In the genomic region with DNA sequence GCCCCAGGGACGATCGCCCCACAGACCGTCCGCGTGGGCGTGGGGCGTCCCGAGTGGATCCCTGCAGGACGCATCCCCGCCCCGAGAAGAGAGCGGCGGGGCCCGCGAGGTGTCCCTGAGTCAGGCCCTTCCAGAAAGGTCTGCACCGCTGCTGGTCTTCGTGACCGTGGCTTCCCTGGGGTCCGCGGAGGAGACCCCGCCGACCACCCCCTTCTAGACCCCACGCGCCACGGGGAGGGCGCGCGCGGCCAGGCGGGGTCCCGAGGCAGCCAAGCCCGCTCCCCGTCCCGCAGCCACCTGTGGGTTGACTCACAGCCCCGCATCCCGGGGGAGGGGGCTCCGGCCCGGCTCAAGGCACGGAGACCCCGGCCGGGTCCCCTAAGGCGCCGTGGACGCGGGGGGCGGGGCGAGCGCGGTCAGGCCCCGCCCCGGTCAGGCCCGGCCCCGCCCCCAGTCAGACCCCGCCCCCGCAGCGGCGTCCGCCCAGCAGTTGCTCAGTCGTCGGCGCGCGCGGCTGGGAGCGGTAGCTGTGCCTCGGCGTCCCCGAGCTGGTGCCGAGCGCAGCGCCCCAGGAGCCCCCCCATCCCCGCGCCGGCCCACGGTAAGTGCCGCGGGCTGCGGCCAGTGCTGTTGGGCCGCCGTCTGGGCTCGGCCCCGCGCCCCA, we compare ENCODE assay signal across 8 cellular contexts. TPM values are rescaled to one million over a fixed set of nuclear protein-coding genes. Genes with fewer than 3 reads are reported as not detected.
DNase-seq lines count a peak whose midpoint lies in the region; ATAC-seq and TF ChIP-seq lines count a peak whose summit lies in the region.

A gene with protein sequence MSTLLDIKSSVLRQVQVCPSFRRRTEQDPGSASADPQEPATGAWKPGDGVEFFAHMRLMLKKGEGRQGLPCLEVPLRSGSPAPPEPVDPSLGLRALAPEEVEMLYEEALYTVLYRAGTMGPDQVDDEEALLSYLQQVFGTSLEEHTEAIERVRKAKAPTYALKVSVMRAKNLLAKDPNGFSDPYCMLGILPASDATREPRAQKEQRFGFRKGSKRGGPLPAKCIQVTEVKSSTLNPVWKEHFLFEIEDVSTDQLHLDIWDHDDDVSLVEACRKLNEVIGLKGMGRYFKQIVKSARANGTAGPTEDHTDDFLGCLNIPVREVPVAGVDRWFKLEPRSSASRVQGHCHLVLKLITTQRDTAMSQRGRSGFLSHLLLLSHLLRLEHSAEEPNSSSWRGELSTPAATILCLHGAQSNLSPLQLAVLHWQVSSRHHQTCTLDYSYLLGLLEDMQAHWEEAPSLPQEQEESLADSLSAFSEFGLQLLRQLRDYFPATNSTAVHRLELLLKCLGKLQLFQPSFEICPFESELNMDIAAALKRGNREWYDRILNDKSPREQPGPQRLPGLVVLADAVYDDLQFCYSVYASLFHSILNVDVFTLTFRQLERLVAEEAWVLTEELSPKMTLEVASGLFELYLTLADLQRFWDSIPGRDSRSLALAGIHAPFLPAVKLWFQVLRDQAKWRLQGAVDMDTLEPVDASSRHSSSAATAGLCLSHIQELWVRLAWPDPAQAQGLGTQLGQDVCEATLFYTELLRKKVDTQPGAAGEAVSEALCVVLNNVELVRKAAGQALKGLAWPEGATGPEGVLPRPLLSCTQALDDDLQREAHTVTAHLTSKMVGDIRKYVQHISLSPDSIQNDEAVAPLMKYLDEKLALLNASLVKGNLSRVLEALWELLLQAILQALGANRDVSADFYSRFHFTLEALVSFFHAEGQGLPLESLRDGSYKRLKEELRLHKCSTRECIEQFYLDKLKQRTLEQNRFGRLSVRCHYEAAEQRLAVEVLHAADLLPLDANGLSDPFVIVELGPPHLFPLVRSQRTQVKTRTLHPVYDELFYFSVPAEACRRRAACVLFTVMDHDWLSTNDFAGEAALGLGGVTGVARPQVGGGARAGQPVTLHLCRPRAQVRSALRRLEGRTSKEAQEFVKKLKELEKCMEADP (plus strand): TSS at position 497 of the 664 bp plus-strand sequence. CDS start 4,905 bp downstream, outside the sequence.

- DNase-seq in DMS53 (lab: John Stamatoyannopoulos, UW) (peak; percentile 76), DMS53 treated with DMSO at 0.1 percent for 48 hours (lab: John Stamatoyannopoulos, UW; ENCODE audit: unreplicated experiment) (no peak), WTC11 (ENCODE audit: low spot score) (peak; percentile 62), mucosa of descending colon (peak in 2 of 3 donors; percentile 57 to 70), upper lobe of right lung (no peak), sciatic nerve (ENCODE audit: low spot score) (no peak)
- peak; percentile 39 for DNase-seq in effector CD4-positive, alpha-beta T cell

- H3K36me3 ChIP-seq in mucosa of descending colon (ENCODE audit: low read depth): no peaks in the 10 kb centered on the region
- H3K36me3 ChIP-seq in upper lobe of right lung: no peaks in the 10 kb centered on the region

- H3K9me3 Mint-ChIP-seq in WTC11: no peaks in the 10 kb centered on the region

- ATAC-seq in WTC11 (peak; percentile 26), mucosa of descending colon (peak; percentile 79), upper lobe of right lung (peak; percentile 79), HG03571 (IDR thresholded peaks at IDR 0.05; ENCODE audit: unreplicated experiment) (no peak), sciatic nerve (no peak)

- H3K4me1 ChIP-seq in mucosa of descending colon (ENCODE audit: low read depth) (peaks cover 24% of the 10 kb centered on the region), upper lobe of right lung (peaks cover 32% of the 10 kb centered on the region)

- peak within 1 kb of the TSS; percentile 76 for H3K4me3 Mint-ChIP-seq in WTC11

- H3K27me3 ChIP-seq in upper lobe of right lung: peaks cover 55% of the 10 kb centered on the region

- intact Hi-C loops in mucosa of descending colon (cut with DNase I, micrococcal nuclease) (no loop called here), upper lobe of right lung (cut with DNase I) (no loop called here), sciatic nerve (cut with DNase I) (no loop called here)

- CTCF ChIA-PET in WTC11 (lab: Charles Lee): interaction anchor here (1.3 to 3.2 kb wide), 5 partner anchors 9 to 373 kb away, joined by 3 to 13 read pairs (median 6); partner anchors contain the start of gene MAPK8IP3

- H3K9me3 ChIP-seq in mucosa of descending colon (no peaks in the 10 kb centered on the region), upper lobe of right lung (no peaks in the 10 kb centered on the region)

- peaks cover 14% of the 10 kb centered on the region for H3K4me1 Mint-ChIP-seq in WTC11

- peak within 1 kb of the TSS; percentile 58 for H3K27ac ChIP-seq in upper lobe of right lung

- H3K4me3 ChIP-seq in mucosa of descending colon (no peak within 1 kb of the TSS), upper lobe of right lung (peak within 1 kb of the TSS; percentile 36)

- no peak within 1 kb of the TSS for H3K27ac Mint-ChIP-seq in WTC11

- TF ChIP-seq CTCF in WTC11 (IDR thresholded peaks at IDR 0.05) (no peak), mucosa of descending colon (IDR thresholded peaks at IDR 0.05) (no peak), upper lobe of right lung (IDR thresholded peaks at IDR 0.05) (no peak)

- POLR2A ChIA-PET in WTC11 (lab: Charles Lee): interaction anchor here (0.8 to 1.6 kb wide), 4 partner anchors 9 to 33 kb away, joined by 3 to 6 read pairs (median 6); partner anchors contain the start of gene UBE2I

- peaks cover 35% of the 10 kb centered on the region for H3K27me3 Mint-ChIP-seq in WTC11 (ENCODE audit: low read depth)

- no peaks in the 10 kb centered on the region for H3K36me3 Mint-ChIP-seq in WTC11

TF ChIP-seq in WTC11, 78 proteins besides CTCF, POLR2A, EP300 and RAD21:
- TF ChIP-seq ZNF219 (CRISPR knock-in tag; IDR thresholded peaks at IDR 0.05; ENCODE audit: borderline replicate concordance) (no peak), SP1 (CRISPR knock-in tag; conservative IDR thresholded peaks at IDR 0.05) (peak; percentile 63), NR3C1 (CRISPR knock-in tag; conservative IDR thresholded peaks at IDR 0.05; ENCODE audit: low read depth) (no peak), ZNF423 (CRISPR knock-in tag; IDR thresholded peaks at IDR 0.05) (no peak)
- TF ChIP-seq, protein P1, sequence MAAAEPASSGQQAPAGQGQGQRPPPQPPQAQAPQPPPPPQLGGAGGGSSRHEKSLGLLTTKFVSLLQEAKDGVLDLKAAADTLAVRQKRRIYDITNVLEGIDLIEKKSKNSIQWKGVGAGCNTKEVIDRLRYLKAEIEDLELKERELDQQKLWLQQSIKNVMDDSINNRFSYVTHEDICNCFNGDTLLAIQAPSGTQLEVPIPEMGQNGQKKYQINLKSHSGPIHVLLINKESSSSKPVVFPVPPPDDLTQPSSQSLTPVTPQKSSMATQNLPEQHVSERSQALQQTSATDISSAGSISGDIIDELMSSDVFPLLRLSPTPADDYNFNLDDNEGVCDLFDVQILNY (CRISPR knock-in tag; IDR thresholded peaks at IDR 0.05): peak; percentile 12; the same call in 1 of the 2 replicates

RNA-seq across cellular contexts. Expression of the gene that starts here (rescaled TPM):
- total RNA-seq in WTC11 (2021) (15.2 to 18.8 TPM (median 16.5 TPM) in 3 replicates), mucosa of descending colon (10 to 100 TPM in 1 of 3 donors, 1 to 10 TPM in 2; 5.6 to 14.6 (median 5.7) TPM), upper lobe of right lung (3.0 TPM), sciatic nerve (3.9 TPM)

Comparison
In these comparisons a context has a peak if more than half of its experiments do, and no peak if none do; other contexts are left out.
1. DNase-seq: peak in DMS53 (single experiment), WTC11 (single experiment), effector CD4-positive, alpha-beta T cell (single experiment) and mucosa of descending colon (2 of 3); none in DMS53 treated with DMSO at 0.1 percent for 48 hours (single experiment), upper lobe of right lung (single experiment) and sciatic nerve (single experiment).
2. ATAC-seq: peak in WTC11 (single experiment), mucosa of descending colon (single experiment) and upper lobe of right lung (single experiment); none in HG03571 (single experiment) and sciatic nerve (single experiment).